Comparison of ENCODE assay signal across 24 cellular contexts in the genomic region with DNA sequence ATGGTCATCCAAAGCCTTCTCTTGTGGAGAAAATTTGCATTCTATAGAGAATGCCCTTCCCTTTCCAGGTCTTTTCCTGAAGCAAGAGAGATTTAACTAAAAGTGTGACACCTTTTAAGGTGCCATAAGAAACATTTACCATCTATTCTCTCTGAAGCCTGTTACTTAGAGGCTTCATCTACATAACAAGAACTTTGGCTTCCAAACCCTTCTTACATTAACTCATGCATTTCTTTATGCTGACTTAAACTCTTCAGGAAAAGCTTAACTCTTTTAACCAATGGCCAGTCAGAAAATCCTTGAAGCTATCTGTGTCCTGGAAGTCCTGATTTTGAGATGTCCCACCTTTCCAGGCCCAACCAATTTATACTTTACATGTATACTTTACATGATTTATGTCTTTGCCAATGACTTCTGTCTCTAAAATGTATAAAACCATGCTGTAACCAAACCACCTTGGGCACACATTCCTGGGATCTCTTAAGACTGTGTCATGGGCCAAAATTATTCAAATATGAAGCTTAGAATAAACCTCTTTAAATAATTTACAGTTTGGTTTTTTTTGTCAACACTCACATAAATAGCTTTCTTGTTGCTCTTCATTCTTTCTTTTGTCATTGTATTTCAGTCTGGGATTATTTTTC.
DNase-seq lines count a peak whose midpoint lies in the region.
"Had no signal": no experiment of that assay in that cellular context is flagged by ENCODE, and none has a peak within 500 bp of the region (broad histone marks: within the 10 kb centered on the region; RNA-seq: fewer than 3 reads in every experiment).

No MANE protein-coding gene starts in this region.

- no peaks in the 10 kb centered on the region for H3K27me3 ChIP-seq in ACC112 (ENCODE audit: insufficient read depth, low read length)
- H3K27me3 ChIP-seq: BLaER1 treated with 17β-estradiol and CSF1 and Interleukin-3, amounts not matched to agents 10 nM and 100 nM; heart right ventricle had no signal

- peak overlapping the region; percentile 44 for H2AFZ ChIP-seq in ACC112 (ENCODE audit: low read length, unreplicated experiment)

- peaks cover 4% of the 10 kb centered on the region for H3K4me1 ChIP-seq in ACC112 (ENCODE audit: control insufficient read depth, insufficient read depth, low read length, unreplicated experiment)
- H3K4me1 ChIP-seq: BLaER1 treated with 17β-estradiol and CSF1 and Interleukin-3, amounts not matched to agents 10 nM and 100 nM; heart right ventricle had no signal

- no peak overlapping the region for H3K4me3 ChIP-seq in ACC112 (ENCODE audit: low read depth, low read length)
- H3K4me3 ChIP-seq: BLaER1 treated with 17β-estradiol and CSF1 and Interleukin-3, amounts not matched to agents 10 nM and 100 nM; heart right ventricle; smooth muscle cell had no signal

- H3K36me3 ChIP-seq in ACC112 (ENCODE audit: insufficient read depth, low read length) = no peaks in the 10 kb centered on the region
- H3K36me3 ChIP-seq: BLaER1 treated with 17β-estradiol and CSF1 and Interleukin-3, amounts not matched to agents 10 nM and 100 nM; heart right ventricle had no signal

- no peak overlapping the region for H3K27ac ChIP-seq in ACC112 (ENCODE audit: low read depth, low read length)
- H3K27ac ChIP-seq: 22Rv1; BLaER1 treated with 17β-estradiol and CSF1 and Interleukin-3, amounts not matched to agents 10 nM and 100 nM; heart right ventricle had no signal

- H3K79me2 ChIP-seq in ACC112 (ENCODE audit: control insufficient read depth, insufficient read depth, low read length, unreplicated experiment) = no peaks in the 10 kb centered on the region

- DNase-seq in HCEC 1CT = peak; percentile 79
- DNase-seq in amniotic epithelial cell (ENCODE audit: low read depth) = peak; percentile 10
- DNase-seq in hepatic stellate cell (ENCODE audit: low spot score) = peak; percentile 2
- no peak for DNase-seq in activated CD4-positive, CD25-positive, alpha-beta regulatory T cell treated with anti-CD3 and anti-CD28 coated beads, Interleukin-2, amount 50 U/mL, for 72 hours
- DNase-seq in NOMO-1 treated with dmso at 0.1 percent for 144 hours (lab: John Stamatoyannopoulos, UW; ENCODE audit: unreplicated experiment) = no peak
- no peak for DNase-seq in HuH-7.5 (ENCODE audit: low spot score)
- DNase-seq in SW480 (ENCODE audit: low spot score) = no peak
- DNase-seq: activated CD4-positive, alpha-beta T cell treated with anti-CD3 and anti-CD28 coated beads, Interleukin-2, amount 10 ng/mL, durations not matched to agents 7 days and 5 days; activated CD8-positive, alpha-beta memory T cell treated with anti-CD3 and anti-CD28 coated beads, Interleukin-2, amount 50 U/mL, for 4 hours; activated effector memory CD4-positive, alpha-beta T cell treated with Interleukin-2 at 50 U/mL for 16 hours; central memory CD4-positive, alpha-beta T cell; GF-D8; heart right ventricle; Kasumi-1; NCI-H1092 treated with DMSO at 0.1 percent for 48 hours; NCI-H2081 treated with DMSO at 0.1 percent for 48 hours; NCI-H524; Right ventricle myocardium superior; stimulated activated CD4-positive, alpha-beta T cell treated with anti-CD3 and anti-CD28 coated beads, Interleukin-4, amount 100 ng/mL, for 24 hours; T-cell had no signal

Comparison
In these comparisons a context has a peak if more than half of its experiments do, and no peak if none do; other contexts are left out.
1. DNase-seq: peak in HCEC 1CT (single experiment), amniotic epithelial cell (single experiment) and hepatic stellate cell (single experiment); none in activated CD4-positive, CD25-positive, alpha-beta regulatory T cell treated with anti-CD3 and anti-CD28 coated beads, Interleukin-2, amount 50 U/mL, for 72 hours (single experiment), NOMO-1 treated with dmso at 0.1 percent for 144 hours (single experiment), HuH-7.5 (single experiment) and SW480 (single experiment).